In genomic region chr6:125841356-125842090, GRCh38 we compare ENCODE assay signal across 23 cellular contexts.
"Had no signal": no experiment of that assay in that cellular context is flagged by ENCODE, and none has a peak within 500 bp of the region (broad histone marks: within the 10 kb centered on the region; RNA-seq: fewer than 3 reads in every experiment).

No MANE protein-coding gene starts in this region.

- H3K36me3 ChIP-seq: esophagus muscularis mucosa, lower lobe of right lung, prostate gland, right atrium auricular region, tibial artery had no signal

- FAIRE-seq: keratinocyte had no signal

- DNase-seq: cortex of kidney; effector CD4-positive, alpha-beta T cell; foreskin keratinocyte; left ventricle myocardium superior; lower lobe of right lung; naive thymus-derived CD8-positive, alpha-beta T cell; nephron progenitor cell; nucleus accumbens; stimulated activated CD4-positive, alpha-beta T cell treated with anti-CD3 and anti-CD28 coated beads, Interleukin-12 subunit alpha, Interleukin-12 subunit beta, amount 100 ng/mL, for 4 hours; stimulated activated CD4-positive, alpha-beta T cell treated with anti-CD3 and anti-CD28 coated beads, Interleukin-1b, Interleukin-23, amount 100 ng/mL, for 48 hours; stimulated activated CD4-positive, alpha-beta T cell treated with anti-CD3 and anti-CD28 coated beads, Interleukin-4, amount 100 ng/mL, for 1 hour; stimulated activated CD8-positive, alpha-beta memory T cell treated with anti-CD3 and anti-CD28 coated beads, Interleukin-4, amount 100 ng/mL, for 48 hours; stimulated activated naive CD4-positive, alpha-beta T cell; stimulated activated naive CD8-positive, alpha-beta T cell treated with anti-CD3 and anti-CD28 coated beads, Interleukin-15, amount 100 ng/mL, for 72 hours; testis; tibial artery had no signal

- ATAC-seq: foreskin keratinocyte; left ventricle myocardium superior; lower lobe of right lung; naive thymus-derived CD8-positive, alpha-beta T cell; sciatic nerve; stimulated activated naive CD8-positive, alpha-beta T cell treated with anti-CD3 and anti-CD28 coated beads, Interleukin-15, amount 100 ng/mL, for 72 hours had no signal

- H3K4me2 ChIP-seq: smooth muscle cell had no signal

- H3K27me3 ChIP-seq: esophagus muscularis mucosa, foreskin keratinocyte, right atrium auricular region, testis, tibial artery had no signal

- H3K9me3 ChIP-seq: esophagus muscularis mucosa, lower lobe of right lung, prostate gland, right atrium auricular region, testis, tibial artery had no signal

- H3K4me1 ChIP-seq: foreskin keratinocyte, prostate gland had no signal

- H3K4me3 ChIP-seq: esophagus muscularis mucosa, lower lobe of right lung, prostate gland, right atrium auricular region, smooth muscle cell, testis, tibial artery had no signal

- H3K27ac ChIP-seq: epithelial cell of prostate, esophagus muscularis mucosa, foreskin keratinocyte, lower lobe of right lung, prostate gland, right atrium auricular region, testis, tibial artery had no signal
